ENCODE assay signal across 9 cellular contexts in genomic region chr22:50260434-50260800, GRCh38. TPM values are rescaled to one million over a fixed set of nuclear protein-coding genes. Genes with fewer than 3 reads are reported as not detected.
DNase-seq lines count a peak whose midpoint lies in the region; ATAC-seq, FAIRE-seq and TF ChIP-seq lines count a peak whose summit lies in the region.
"Had no signal": no experiment of that assay in that cellular context is flagged by ENCODE, and none has a peak within 500 bp of the region (broad histone marks: within the 10 kb centered on the region; RNA-seq: fewer than 3 reads in every experiment).

No MANE protein-coding gene starts in this region.

- no peaks in the 10 kb centered on the region for H3K36me3 ChIP-seq in ACC112 (ENCODE audit: insufficient read depth, low read length)
- H3K36me3 ChIP-seq in astrocyte (ENCODE audit: insufficient read depth, low read length): no peaks in the 10 kb centered on the region
- no peaks in the 10 kb centered on the region for H3K36me3 ChIP-seq in lower lobe of right lung

- H3K27ac ChIP-seq in ACC112 (ENCODE audit: low read depth, low read length): peak overlapping the region; percentile 22; the same call in 1 of the 2 replicates
- peak overlapping the region; percentile 58 for H3K27ac ChIP-seq in astrocyte (ENCODE audit: low read depth, low read length)
- no peak overlapping the region for H3K27ac ChIP-seq in lower lobe of right lung

- H4K20me1 ChIP-seq in astrocyte (ENCODE audit: insufficient read depth, low read length): peaks cover 13% of the 10 kb centered on the region

- ATAC-seq in lower lobe of right lung (no peak), HG03442 (IDR thresholded peaks at IDR 0.05; ENCODE audit: unreplicated experiment) (no peak)

- H3K9me3 ChIP-seq in astrocyte (ENCODE audit: insufficient read depth, low read depth, low read length): no peaks in the 10 kb centered on the region
- no peaks in the 10 kb centered on the region for H3K9me3 ChIP-seq in lower lobe of right lung

- no peak for DNase-seq in HFF-Myc (ENCODE audit: extremely low read depth, low read depth)
- DNase-seq in astrocyte (ENCODE audit: low read depth): no peak
- DNase-seq in lower lobe of right lung: no peak
- no peak for DNase-seq in mucosa of gallbladder (ENCODE audit: low spot score)
- DNase-seq in effector CD4-positive, alpha-beta T cell: no peak
- DNase-seq in activated CD4-positive, alpha-beta T cell treated with anti-CD3 and anti-CD28 coated beads, Interleukin-2, amount 50 U/mL, for 1 hour: no peak
- DNase-seq: T-helper 9 cell had no signal

- H3K36me3 Mint-ChIP-seq in astrocyte (ENCODE audit: low read depth, unreplicated experiment): peaks cover 3% of the 10 kb centered on the region

- no peak for FAIRE-seq in astrocyte (lab: Jason Lieb, UNC)

- H3K9ac ChIP-seq in astrocyte (ENCODE audit: low read length): peak overlapping the region; percentile 84

- no peaks in the 10 kb centered on the region for H3K27me3 ChIP-seq in ACC112 (ENCODE audit: insufficient read depth, low read length)
- H3K27me3 ChIP-seq in astrocyte (ENCODE audit: insufficient read depth, low read length): no peaks in the 10 kb centered on the region
- H3K27me3 ChIP-seq in lower lobe of right lung (ENCODE audit: low read depth): peaks cover 20% of the 10 kb centered on the region

- peaks cover 7% of the 10 kb centered on the region for H3K4me1 Mint-ChIP-seq in astrocyte (ENCODE audit: low read depth, unreplicated experiment)

- H3K79me2 ChIP-seq in ACC112 (ENCODE audit: control insufficient read depth, insufficient read depth, low read length, unreplicated experiment) (peaks cover 10% of the 10 kb centered on the region), astrocyte (ENCODE audit: insufficient read depth, low read length) (peaks cover 26% of the 10 kb centered on the region)

- intact Hi-C loops in lower lobe of right lung (cut with DNase I): no loop called here

- peak overlapping the region; percentile 92 for H3K4me2 ChIP-seq in astrocyte (ENCODE audit: low read length)

- peak overlapping the region; percentile 78 for H3K4me3 Mint-ChIP-seq in astrocyte (ENCODE audit: unreplicated experiment)

- H3K27me3 Mint-ChIP-seq in astrocyte (ENCODE audit: low read depth, unreplicated experiment): peaks cover 3% of the 10 kb centered on the region

- no peak overlapping the region for H3K27ac Mint-ChIP-seq in astrocyte (ENCODE audit: unreplicated experiment)

- H3K4me1 ChIP-seq in ACC112 (ENCODE audit: control insufficient read depth, insufficient read depth, low read length, unreplicated experiment): peaks cover 14% of the 10 kb centered on the region
- H3K4me1 ChIP-seq in astrocyte (ENCODE audit: insufficient read depth, low read length): peaks cover 17% of the 10 kb centered on the region
- peaks cover 16% of the 10 kb centered on the region for H3K4me1 ChIP-seq in lower lobe of right lung

- TF ChIP-seq CTCF in HFF-Myc (IDR thresholded peaks at IDR 0.05; ENCODE audit: low read depth, low read length, missing control alignments) (no peak), astrocyte (IDR thresholded peaks at IDR 0.05; ENCODE audit: insufficient read depth, low read depth, low read length) (no peak), lower lobe of right lung (IDR thresholded peaks at IDR 0.05) (no peak)

- H3K9me3 Mint-ChIP-seq in astrocyte (ENCODE audit: unreplicated experiment): no peaks in the 10 kb centered on the region

- no peak overlapping the region for H2AFZ ChIP-seq in ACC112 (ENCODE audit: low read length, unreplicated experiment)
- H2AFZ ChIP-seq in astrocyte (ENCODE audit: low read depth, low read length): peak overlapping the region; percentile 73

- H3K4me3 ChIP-seq in ACC112 (ENCODE audit: low read depth, low read length): peak overlapping the region; percentile 80
- H3K4me3 ChIP-seq in HFF-Myc (replicated peaks; ENCODE audit: low read depth, low read length): peak overlapping the region; percentile 62
- peak overlapping the region; percentile 68 for H3K4me3 ChIP-seq in astrocyte (ENCODE audit: insufficient read depth, low read depth, low read length)
- H3K4me3 ChIP-seq in lower lobe of right lung: peak overlapping the region; percentile 57

RNA-seq across cellular contexts. Expression of gene MAPK12, which starts 1.1 kb away (rescaled TPM):
- total RNA-seq in astrocyte (29.1 and 36.4 TPM in 2 replicates), lower lobe of right lung (11.9 TPM), mucosa of gallbladder (23.2 TPM)

RNA-seq across cellular contexts. Expression of gene HDAC10, which starts 9.4 kb away (rescaled TPM):
- 36.8 and 46.5 TPM in 2 replicates for total RNA-seq in astrocyte
- total RNA-seq in lower lobe of right lung: 47.9 TPM
- 100 TPM for total RNA-seq in mucosa of gallbladder

RNA-seq across cellular contexts. Expression of gene MAPK11, which starts 9.8 kb away (rescaled TPM):
- total RNA-seq in astrocyte (19.6 and 22.4 TPM in 2 replicates), lower lobe of right lung (13.1 TPM), mucosa of gallbladder (16.7 TPM)

RNA-seq across cellular contexts. Expression of gene TUBGCP6, which starts 15.6 kb away (rescaled TPM):
- total RNA-seq in astrocyte (25.4 and 26.3 TPM in 2 replicates), lower lobe of right lung (48.5 TPM), mucosa of gallbladder (64.4 TPM)

RNA-seq across cellular contexts. Expression of gene PLXNB2, which starts 47.0 kb away (rescaled TPM):
- 327 and 376 TPM in 2 replicates for total RNA-seq in astrocyte
- 256 TPM for total RNA-seq in lower lobe of right lung
- 1,246 TPM for total RNA-seq in mucosa of gallbladder
